In genomic region chr4:155012469-155012868, GRCh38 we compare ENCODE assay signal across 31 cellular contexts.
"Had no signal": no experiment of that assay in that cellular context is flagged by ENCODE, and none has a peak within 500 bp of the region (broad histone marks: within the 10 kb centered on the region; RNA-seq: fewer than 3 reads in every experiment).

No MANE protein-coding gene starts in this region.

- H3K27ac ChIP-seq: adrenal gland, ascending aorta, body of pancreas, brain microvascular endothelial cell, breast epithelium, cardiac muscle cell had no signal

- DNase-seq: activated effector memory CD4-positive, alpha-beta T cell treated with anti-CD3 and anti-CD28 coated beads, Interleukin-2, amount 50 U/mL, for 16 hours; activated effector memory CD4-positive, alpha-beta T cell treated with Interleukin-2 at 50 U/mL for 16 hours; activated gamma-delta T cell; activated gamma-delta T cell treated with Interleukin-2 at 50 U/mL for 16 hours; activated naive CD4-positive, alpha-beta T cell; activated naive CD4-positive, alpha-beta T cell treated with anti-CD3 and anti-CD28 coated beads for 36 hours; activated naive CD4-positive, alpha-beta T cell treated with anti-CD3 and anti-CD28 coated beads, Interleukin-2, amount 10 ng/mL, durations not matched to agents 7 days and 5 days; activated naive CD4-positive, alpha-beta T cell treated with anti-CD3 and anti-CD28 coated beads, Interleukin-2, amount 50 U/mL, for 16 hours; activated naive CD4-positive, alpha-beta T cell treated with Interleukin-2 at 50 U/mL for 16 hours; activated naive CD8-positive, alpha-beta T cell treated with anti-CD3 and anti-CD28 coated beads for 36 hours; activated naive CD8-positive, alpha-beta T cell treated with anti-CD3 and anti-CD28 coated beads, Interleukin-2, amount 10 ng/mL, durations not matched to agents 7 days and 5 days; activated naive CD8-positive, alpha-beta T cell treated with anti-CD3 and anti-CD28 coated beads, Interleukin-2, amount 50 U/mL, for 24 hours; activated T-cell treated with anti-CD3 and anti-CD28 coated beads, Interleukin-2, amount 50 U/mL, for 24 hours; activated T-cell treated with anti-CD3 and anti-CD28 coated beads, Interleukin-2, amount 50 U/mL, for 4 hours; activated T-cell treated with anti-CD3 and anti-CD28 coated beads, Interleukin-2, amount 50 U/mL, for 48 hours; activated T-cell treated with anti-CD3 and anti-CD28 coated beads, Interleukin-2, amount 50 U/mL, for 72 hours; adrenal gland; amniotic stem cell; amygdala; anterior cingulate cortex; aorta; body of pancreas; brain microvascular endothelial cell; caudate nucleus; central memory CD4-positive, alpha-beta T cell; cerebellar nuclear complex had no signal

- H3K27me3 ChIP-seq: adrenal gland, ascending aorta, body of pancreas, brain microvascular endothelial cell, breast epithelium, cardiac muscle cell had no signal

- H3K9me3 ChIP-seq: adrenal gland, ascending aorta, body of pancreas, breast epithelium had no signal

- ATAC-seq: activated naive CD4-positive, alpha-beta T cell treated with anti-CD3 and anti-CD28 coated beads, Interleukin-2, amount 50 U/mL, for 72 hours; activated naive CD8-positive, alpha-beta T cell treated with anti-CD3 and anti-CD28 coated beads, Interleukin-2, amount 50 U/mL, for 24 hours; activated T-cell treated with anti-CD3 and anti-CD28 coated beads, Interleukin-2, amount 50 U/mL, for 4 hours; activated T-cell treated with anti-CD3 and anti-CD28 coated beads, Interleukin-2, amount 50 U/mL, for 72 hours; activated T-helper 17 cell treated with anti-CD3 and anti-CD28 coated beads, Interleukin-2, amount 50 U/mL, for 72 hours; body of pancreas had no signal

- H3K36me3 ChIP-seq: adrenal gland, ascending aorta, brain microvascular endothelial cell, breast epithelium, cardiac muscle cell had no signal

- H3K4me3 ChIP-seq: adrenal gland, ascending aorta, body of pancreas, breast epithelium, cardiac muscle cell had no signal

- H3K4me1 ChIP-seq: adrenal gland, ascending aorta, body of pancreas, breast epithelium had no signal
